ENCODE assay signal across 8 cellular contexts in the genomic region with DNA sequence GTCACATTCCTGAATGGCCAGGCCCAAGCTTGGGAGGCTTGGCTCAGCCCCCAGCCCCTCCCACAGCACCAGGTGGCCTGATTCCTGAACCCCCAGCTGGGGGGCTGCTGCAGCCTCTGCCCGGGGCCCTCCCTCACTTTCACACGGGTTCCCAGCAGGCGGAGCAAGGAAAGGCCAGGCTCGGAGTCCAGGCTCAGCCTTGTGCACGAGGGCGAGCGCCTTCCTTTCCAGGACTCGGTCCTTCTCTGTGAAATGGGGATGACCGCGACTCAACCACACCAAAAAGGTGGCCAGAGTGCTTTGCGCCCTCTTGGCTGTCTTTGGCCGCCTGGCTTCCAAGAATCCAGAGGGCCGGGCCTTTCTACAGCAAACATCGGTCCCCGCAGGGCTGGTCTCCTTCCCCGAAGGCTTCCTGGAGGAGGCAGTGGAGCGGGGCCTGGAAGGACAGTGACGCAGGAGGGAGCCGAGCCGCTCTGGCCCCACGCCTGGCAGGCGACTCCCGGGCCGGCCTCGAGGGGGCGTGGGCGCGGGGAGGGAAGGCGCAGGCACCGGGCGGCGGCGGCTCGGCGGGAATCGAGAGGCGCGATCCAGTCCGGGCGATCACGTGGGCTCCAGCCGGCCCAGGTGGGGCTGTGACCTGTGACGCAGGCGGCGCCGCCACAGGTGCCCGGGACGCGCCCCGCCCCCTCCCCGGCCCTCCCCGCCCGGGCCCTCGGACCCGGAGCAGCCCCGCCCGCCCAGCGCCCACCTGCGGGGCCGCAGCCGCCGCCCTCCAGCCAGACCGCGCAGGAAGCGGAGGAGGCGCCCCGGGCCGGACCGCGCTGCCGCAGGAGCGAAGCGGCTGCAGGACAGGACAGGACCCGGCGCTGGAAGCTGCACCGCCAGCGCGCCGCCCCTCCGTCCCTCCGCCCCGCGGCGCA. TPM values are rescaled to one million over a fixed set of nuclear protein-coding genes. Genes with fewer than 3 reads are reported as not detected.
DNase-seq lines count a peak whose midpoint lies in the region; ATAC-seq, FAIRE-seq and TF ChIP-seq lines count a peak whose summit lies in the region.

ARHGEF16 (plus strand) TSS at position 775 of the 920 bp plus-strand sequence. CDS start 8,420 bp downstream, outside the sequence.

- intact Hi-C loops in Right ventricle myocardium superior (cut with DNase I) (loop anchor here (2.0 kb wide), 1 partner anchor 31 kb away; no protein-coding TSS in a partner anchor), pancreas (cut with DNase I) (loop anchor here in 1 of 3 donors (2.0 to 10.0 kb wide), 2 partner anchors 29 to 171 kb away; partner anchors contain the start of gene TPRG1L)

- 3 to 6% methylated on average over 43 to 84 of the region's 84 CpGs for WGBS in pancreas, 2 donors

- peaks cover 8 to 11% (median 10%) of the 10 kb centered on the region in 3 donors for H3K4me1 ChIP-seq in pancreas
- no peaks in the 10 kb centered on the region for H3K4me1 ChIP-seq in Karpas-422 (ENCODE audit: low read length)

- no peak within 1 kb of the TSS for H3K4me3 Mint-ChIP-seq in activated CD8-positive, alpha-beta memory T cell treated with anti-CD3 and anti-CD28 coated beads, Interleukin-2, amount 10 ng/mL, durations not matched to agents 7 days and 5 days
- peak within 1 kb of the TSS; percentile 38 for H3K4me3 Mint-ChIP-seq in activated naive CD4-positive, alpha-beta T cell treated with anti-CD3 and anti-CD28 coated beads, Interleukin-2, amount 10 ng/mL, durations not matched to agents 7 days and 5 days

- H3K4me1 Mint-ChIP-seq in activated CD8-positive, alpha-beta memory T cell treated with anti-CD3 and anti-CD28 coated beads, Interleukin-2, amount 10 ng/mL, durations not matched to agents 7 days and 5 days: no peaks in the 10 kb centered on the region
- peaks cover 2% of the 10 kb centered on the region for H3K4me1 Mint-ChIP-seq in activated naive CD4-positive, alpha-beta T cell treated with anti-CD3 and anti-CD28 coated beads, Interleukin-2, amount 10 ng/mL, durations not matched to agents 7 days and 5 days

- H3K9me2 ChIP-seq in Karpas-422 (replicated peaks; ENCODE audit: insufficient read depth, low read length): no peaks in the 10 kb centered on the region

- no peak for FAIRE-seq in pancreas (lab: Jason Lieb, UNC)

- H3K27ac Mint-ChIP-seq in activated CD8-positive, alpha-beta memory T cell treated with anti-CD3 and anti-CD28 coated beads, Interleukin-2, amount 10 ng/mL, durations not matched to agents 7 days and 5 days: no peak within 1 kb of the TSS
- H3K27ac Mint-ChIP-seq in activated naive CD4-positive, alpha-beta T cell treated with anti-CD3 and anti-CD28 coated beads, Interleukin-2, amount 10 ng/mL, durations not matched to agents 7 days and 5 days: no peak within 1 kb of the TSS

- CTCF ChIA-PET in activated CD8-positive, alpha-beta memory T cell treated with anti-CD3 and anti-CD28 coated beads, Interleukin-2, amount 10 ng/mL, durations not matched to agents 7 days and 5 days (lab: Charles Lee): interaction anchor here (0.7 to 2.6 kb wide), 10 partner anchors 10 to 167 kb away, joined by 3 to 49 read pairs (median 8); no protein-coding TSS in a partner anchor
- CTCF ChIA-PET in activated naive CD4-positive, alpha-beta T cell treated with anti-CD3 and anti-CD28 coated beads, Interleukin-2, amount 10 ng/mL, durations not matched to agents 7 days and 5 days (lab: Charles Lee): interaction anchor here (0.6 to 3.2 kb wide), 11 partner anchors 9 to 175 kb away, joined by 3 to 15 read pairs (median 8); no protein-coding TSS in a partner anchor

- H3K36me3 Mint-ChIP-seq in activated CD8-positive, alpha-beta memory T cell treated with anti-CD3 and anti-CD28 coated beads, Interleukin-2, amount 10 ng/mL, durations not matched to agents 7 days and 5 days: no peaks in the 10 kb centered on the region
- no peaks in the 10 kb centered on the region for H3K36me3 Mint-ChIP-seq in activated naive CD4-positive, alpha-beta T cell treated with anti-CD3 and anti-CD28 coated beads, Interleukin-2, amount 10 ng/mL, durations not matched to agents 7 days and 5 days

- no peaks in the 10 kb centered on the region for H3K79me2 ChIP-seq in Karpas-422 (ENCODE audit: low read length)

- peaks cover 5% of the 10 kb centered on the region; the same call in 1 of the 2 replicates for H4K20me1 ChIP-seq in Karpas-422 (ENCODE audit: insufficient read depth, low read depth, low read length)

- TF ChIP-seq CTCF in pancreas (IDR thresholded peaks at IDR 0.05): peak; percentile 17 to 48 (median 33)

- peak within 1 kb of the TSS; percentile 63 to 73 (median 71) for H3K4me3 ChIP-seq in pancreas
- no peak within 1 kb of the TSS for H3K4me3 ChIP-seq in Karpas-422 (ENCODE audit: low read length)

- H3K36me3 ChIP-seq in pancreas (no peaks in the 10 kb centered on the region), Karpas-422 (ENCODE audit: insufficient read depth, low read length) (no peaks in the 10 kb centered on the region)

- H3K9me3 ChIP-seq in pancreas (no peaks in the 10 kb centered on the region), Karpas-422 (ENCODE audit: low read length) (no peaks in the 10 kb centered on the region)

- no peak within 1 kb of the TSS for H3K9ac ChIP-seq in Karpas-422 (ENCODE audit: low read length)

- H3K27me3 Mint-ChIP-seq in activated CD8-positive, alpha-beta memory T cell treated with anti-CD3 and anti-CD28 coated beads, Interleukin-2, amount 10 ng/mL, durations not matched to agents 7 days and 5 days: peaks cover 16% of the 10 kb centered on the region
- peaks cover 60% of the 10 kb centered on the region for H3K27me3 Mint-ChIP-seq in activated naive CD4-positive, alpha-beta T cell treated with anti-CD3 and anti-CD28 coated beads, Interleukin-2, amount 10 ng/mL, durations not matched to agents 7 days and 5 days

- H2AFZ ChIP-seq in Karpas-422 (ENCODE audit: low read length): no peak within 1 kb of the TSS

- H3K27me3 ChIP-seq in pancreas (no peaks in the 10 kb centered on the region), Karpas-422 (ENCODE audit: low read length) (no peaks in the 10 kb centered on the region)

- no peak for ATAC-seq in activated CD8-positive, alpha-beta memory T cell treated with anti-CD3 and anti-CD28 coated beads, Interleukin-2, amount 10 ng/mL, durations not matched to agents 7 days and 5 days
- ATAC-seq in Right ventricle myocardium superior (ENCODE audit: poor library complexity) (peak; percentile 76), pancreas (peak; percentile 86 to 90 (median 89)), HG03175 (IDR thresholded peaks at IDR 0.05; ENCODE audit: unreplicated experiment) (no peak)

- no peak within 1 kb of the TSS for H3K4me2 ChIP-seq in Karpas-422 (ENCODE audit: low read depth, low read length, poor library complexity, severe bottlenecking)

- peak; percentile 29 for DNase-seq in activated CD8-positive, alpha-beta memory T cell treated with anti-CD3 and anti-CD28 coated beads, Interleukin-2, amount 50 U/mL, for 4 hours
- no peak for DNase-seq in activated CD8-positive, alpha-beta memory T cell treated with anti-CD3 and anti-CD28 coated beads, Interleukin-2, amount 10 ng/mL, durations not matched to agents 7 days and 5 days
- peak; percentile 43 for DNase-seq in NCI-H2227 treated with DMSO at 0.1 percent for 48 hours (lab: John Stamatoyannopoulos, UW)
- DNase-seq in activated naive CD4-positive, alpha-beta T cell treated with anti-CD3 and anti-CD28 coated beads, Interleukin-2, amount 10 ng/mL, durations not matched to agents 7 days and 5 days: peak; percentile 54
- DNase-seq in Right ventricle myocardium superior: peak; percentile 68
- DNase-seq in pancreas: peak; percentile 87 to 94 (median 90)
- no peak for DNase-seq in Karpas-422

- H3K27ac ChIP-seq in pancreas: peak within 1 kb of the TSS; percentile 51 to 68 (median 64)
- no peak within 1 kb of the TSS for H3K27ac ChIP-seq in Karpas-422 (ENCODE audit: low read length)

- no peaks in the 10 kb centered on the region for H3K9me3 Mint-ChIP-seq in activated CD8-positive, alpha-beta memory T cell treated with anti-CD3 and anti-CD28 coated beads, Interleukin-2, amount 10 ng/mL, durations not matched to agents 7 days and 5 days (ENCODE audit: low read depth)
- no peaks in the 10 kb centered on the region for H3K9me3 Mint-ChIP-seq in activated naive CD4-positive, alpha-beta T cell treated with anti-CD3 and anti-CD28 coated beads, Interleukin-2, amount 10 ng/mL, durations not matched to agents 7 days and 5 days

RNA-seq across cellular contexts. Expression of gene ARHGEF16, which starts in this region (rescaled TPM):
- not detected for total RNA-seq in activated CD8-positive, alpha-beta memory T cell treated with anti-CD3 and anti-CD28 coated beads, Interleukin-2, amount 10 ng/mL, durations not matched to agents 7 days and 5 days
- total RNA-seq in Right ventricle myocardium superior (0.89 TPM), pancreas (10 to 100 TPM in 2 of 6 donors, 1 to 10 TPM in 4; 8.2 to 12.2 (median 9.3) TPM)
- 10 to 100 TPM; 25.0 to 26.4 TPM for polyA plus RNA-seq in pancreas
- total RNA-seq in Karpas-422 (2014; rRNA removed; shearing (Covaris generic); ENCODE audit: low replicate concordance): not detected in 2 replicates

Comparison
In these comparisons a context has a peak if more than half of its experiments do, and no peak if none do; other contexts are left out.
1. DNase-seq: peak in activated CD8-positive, alpha-beta memory T cell treated with anti-CD3 and anti-CD28 coated beads, Interleukin-2, amount 50 U/mL, for 4 hours (single experiment), NCI-H2227 treated with DMSO at 0.1 percent for 48 hours (single experiment), activated naive CD4-positive, alpha-beta T cell treated with anti-CD3 and anti-CD28 coated beads, Interleukin-2, amount 10 ng/mL, durations not matched to agents 7 days and 5 days (single experiment) and pancreas (6 of 6); none in activated CD8-positive, alpha-beta memory T cell treated with anti-CD3 and anti-CD28 coated beads, Interleukin-2, amount 10 ng/mL, durations not matched to agents 7 days and 5 days (single experiment) and Karpas-422 (single experiment).
2. Peak in DNase-seq and ATAC-seq in Right ventricle myocardium superior; RNA of the gene not detected or under 1 TPM.
3. ATAC-seq: peak in pancreas (4 of 4); none in activated CD8-positive, alpha-beta memory T cell treated with anti-CD3 and anti-CD28 coated beads, Interleukin-2, amount 10 ng/mL, durations not matched to agents 7 days and 5 days (single experiment) and HG03175 (single experiment).